Comparison of ENCODE assay signal across 31 cellular contexts in the genomic region with DNA sequence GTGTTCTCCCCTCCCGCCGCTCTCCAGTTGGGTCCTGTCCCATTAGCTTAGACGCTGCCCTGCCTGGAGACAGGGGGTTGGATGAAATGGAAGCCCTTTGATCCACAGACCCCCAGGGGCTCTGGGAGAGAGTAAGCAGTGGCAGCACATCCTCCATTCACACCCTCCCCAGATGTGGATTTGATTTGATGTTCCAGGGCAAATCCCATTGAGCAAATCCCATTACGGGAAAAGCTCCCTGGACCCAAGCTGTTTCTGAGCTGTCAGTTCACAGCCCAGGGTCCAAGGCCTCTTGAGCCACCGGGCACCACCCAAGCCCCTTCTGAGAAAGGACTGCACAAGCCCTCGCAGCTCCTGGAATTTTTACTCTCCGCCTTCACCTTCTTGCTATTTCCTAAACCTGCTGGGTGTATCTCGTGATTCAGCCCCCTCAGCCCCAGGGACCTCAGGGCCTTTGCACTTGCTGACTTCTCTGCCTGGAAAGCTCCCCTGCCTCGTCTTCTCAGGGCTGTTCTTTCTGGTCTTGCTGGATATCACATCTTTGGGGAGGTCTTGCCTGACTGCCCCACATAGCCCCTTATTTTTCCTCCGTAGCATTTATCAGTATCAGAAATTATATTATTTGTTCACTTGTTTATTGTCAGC.
"Had no signal": no experiment of that assay in that cellular context is flagged by ENCODE, and none has a peak within 500 bp of the region (broad histone marks: within the 10 kb centered on the region; RNA-seq: fewer than 3 reads in every experiment).

No MANE protein-coding gene starts in this region.

- H3K27ac Mint-ChIP-seq: activated CD4-positive, alpha-beta memory T cell treated with anti-CD3 and anti-CD28 coated beads, Interleukin-2, amount 10 ng/mL, durations not matched to agents 7 days and 5 days; activated CD8-positive, alpha-beta memory T cell treated with anti-CD3 and anti-CD28 coated beads, Interleukin-2, amount 10 ng/mL, durations not matched to agents 7 days and 5 days; activated naive CD8-positive, alpha-beta T cell treated with anti-CD3 and anti-CD28 coated beads, Interleukin-2, amount 10 ng/mL, durations not matched to agents 7 days and 5 days had no signal

- H3K4me3 Mint-ChIP-seq: activated CD4-positive, alpha-beta memory T cell treated with anti-CD3 and anti-CD28 coated beads, Interleukin-2, amount 10 ng/mL, durations not matched to agents 7 days and 5 days; activated CD8-positive, alpha-beta memory T cell treated with anti-CD3 and anti-CD28 coated beads, Interleukin-2, amount 10 ng/mL, durations not matched to agents 7 days and 5 days; activated naive CD8-positive, alpha-beta T cell treated with anti-CD3 and anti-CD28 coated beads, Interleukin-2, amount 10 ng/mL, durations not matched to agents 7 days and 5 days had no signal

- H3K27me3 ChIP-seq: brain microvascular endothelial cell had no signal

- H3K27ac ChIP-seq: brain microvascular endothelial cell, KMS-11, SJCRH30, SK-N-MC, WERI-Rb-1 had no signal

- H3K36me3 Mint-ChIP-seq: activated CD8-positive, alpha-beta memory T cell treated with anti-CD3 and anti-CD28 coated beads, Interleukin-2, amount 10 ng/mL, durations not matched to agents 7 days and 5 days; activated naive CD8-positive, alpha-beta T cell treated with anti-CD3 and anti-CD28 coated beads, Interleukin-2, amount 10 ng/mL, durations not matched to agents 7 days and 5 days had no signal

- H3K9me3 ChIP-seq: SJCRH30 had no signal

- ATAC-seq: activated CD8-positive, alpha-beta memory T cell treated with anti-CD3 and anti-CD28 coated beads, Interleukin-2, amount 10 ng/mL, durations not matched to agents 7 days and 5 days; Panc1 had no signal

- H3K9me3 Mint-ChIP-seq: activated CD4-positive, alpha-beta memory T cell treated with anti-CD3 and anti-CD28 coated beads, Interleukin-2, amount 10 ng/mL, durations not matched to agents 7 days and 5 days; activated naive CD8-positive, alpha-beta T cell treated with anti-CD3 and anti-CD28 coated beads, Interleukin-2, amount 10 ng/mL, durations not matched to agents 7 days and 5 days had no signal

- H3K4me1 Mint-ChIP-seq: activated CD4-positive, alpha-beta memory T cell treated with anti-CD3 and anti-CD28 coated beads, Interleukin-2, amount 10 ng/mL, durations not matched to agents 7 days and 5 days; activated CD8-positive, alpha-beta memory T cell treated with anti-CD3 and anti-CD28 coated beads, Interleukin-2, amount 10 ng/mL, durations not matched to agents 7 days and 5 days; activated naive CD8-positive, alpha-beta T cell treated with anti-CD3 and anti-CD28 coated beads, Interleukin-2, amount 10 ng/mL, durations not matched to agents 7 days and 5 days had no signal

- H3K4me3 ChIP-seq: SJCRH30, SK-N-MC had no signal

- H3K36me3 ChIP-seq: brain microvascular endothelial cell, SJCRH30, WERI-Rb-1 had no signal

- H3K4me1 ChIP-seq: SJCRH30 had no signal

- H3K4me2 ChIP-seq: KMS-11 had no signal

- DNase-seq: activated CD4-positive, alpha-beta memory T cell treated with anti-CD3 and anti-CD28 coated beads, Interleukin-2, amount 10 ng/mL, durations not matched to agents 7 days and 5 days; activated CD4-positive, alpha-beta T cell treated with anti-CD3 and anti-CD28 coated beads for 1 hour; activated CD4-positive, alpha-beta T cell treated with anti-CD3 and anti-CD28 coated beads for 48 hours; activated CD4-positive, CD25-positive, alpha-beta regulatory T cell; activated CD8-positive, alpha-beta memory T cell treated with anti-CD3 and anti-CD28 coated beads for 24 hours; activated CD8-positive, alpha-beta memory T cell treated with anti-CD3 and anti-CD28 coated beads, Interleukin-2, amount 10 ng/mL, durations not matched to agents 7 days and 5 days; activated CD8-positive, alpha-beta memory T cell treated with anti-CD3 and anti-CD28 coated beads, Interleukin-2, amount 50 U/mL, for 48 hours; activated effector memory CD4-positive, alpha-beta T cell treated with Interleukin-2 at 50 U/mL for 16 hours; activated naive CD4-positive, alpha-beta T cell treated with anti-CD3 and anti-CD28 coated beads, Interleukin-2, amount 50 U/mL, for 16 hours; activated naive CD8-positive, alpha-beta T cell treated with anti-CD3 and anti-CD28 coated beads, Interleukin-2, amount 10 ng/mL, durations not matched to agents 7 days and 5 days; activated T-cell treated with anti-CD3 and anti-CD28 coated beads, Interleukin-2, amount 50 U/mL, for 48 hours; brain microvascular endothelial cell; central memory CD4-positive, alpha-beta T cell; MM.1S; MV-4-11; NCI-H1092; NCI-H1436 treated with DMSO at 0.1 percent for 48 hours; NCI-H1694 treated with DMSO at 0.1 percent for 48 hours; NCI-H2029 treated with DMSO at 0.1 percent for 48 hours; NCI-H2107; NCI-H2171; NCI-H510A; NCI-H526; NCI-H774; SHP77; SJCRH30; T1000; WERI-Rb-1 had no signal
